In the genomic region with DNA sequence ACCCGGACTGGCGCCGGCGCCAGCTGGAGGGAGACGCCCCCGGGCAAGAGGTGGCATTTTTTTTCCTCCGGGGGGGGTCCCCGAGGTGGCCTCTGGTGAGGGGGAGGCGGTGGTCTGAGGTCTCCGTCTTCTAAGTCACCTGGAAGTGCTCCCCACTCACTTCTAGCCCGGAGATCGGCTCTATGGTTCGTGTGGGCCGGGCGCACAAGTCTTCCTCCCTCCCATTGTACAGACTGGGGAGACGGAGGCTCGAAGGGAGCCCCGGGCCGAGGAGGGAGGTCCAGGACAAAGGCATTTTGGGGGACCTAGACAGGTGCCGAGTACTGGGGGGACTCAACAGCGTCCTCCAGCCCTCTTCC, we compare ENCODE assay signal across 9 cellular contexts. TPM values are rescaled to one million over a fixed set of nuclear protein-coding genes. Genes with fewer than 3 reads are reported as not detected.
A peak's percentile ranks its signal among the peaks of the same experiment; 100 is the strongest.
DNase-seq lines count a peak whose midpoint lies in the region; ATAC-seq, FAIRE-seq and TF ChIP-seq lines count a peak whose summit lies in the region.
"Had no signal": no experiment of that assay in that cellular context is flagged by ENCODE, and none has a peak within 500 bp of the region (broad histone marks: within the 10 kb centered on the region; RNA-seq: fewer than 3 reads in every experiment).

No MANE protein-coding gene starts in this region.

- no peak for FAIRE-seq in RCC 7860 (lab: Jason Lieb, UNC)

- peak overlapping the region; percentile 60 for H3K27ac ChIP-seq in PC-3 (ENCODE audit: low read length)
- peak overlapping the region; percentile 60 for H3K27ac ChIP-seq in skeletal muscle tissue (ENCODE audit: low read depth, low read length)

- H3K36me3 ChIP-seq in HAP-1 (replicated peaks) (peaks cover 34% of the 10 kb centered on the region), PC-3 (ENCODE audit: low read depth, low read length) (no peaks in the 10 kb centered on the region), skeletal muscle tissue (ENCODE audit: control insufficient read depth in 3 of 3, insufficient read depth in 3 of 3, low read length in 3 of 3) (no peaks in the 10 kb centered on the region)

- no peaks in the 10 kb centered on the region for H3K9me2 ChIP-seq in PC-3 (replicated peaks; ENCODE audit: low read length)

- POLR2A ChIA-PET in PC-3 (lab: Charles Lee; ENCODE audit: unreplicated experiment): no interaction called here

- peak in 1 of 2 experiments; percentile 52 for DNase-seq in HAP-1 (ENCODE audit: low spot score in 2 of 2)
- DNase-seq in PC-3: peak; percentile 42
- no peak for DNase-seq in NCI-H2029 treated with DMSO at 0.1 percent for 48 hours (lab: John Stamatoyannopoulos, UW)
- DNase-seq in RCC 7860 (ENCODE audit: low spot score): no peak
- DNase-seq in SW 1271 (lab: John Stamatoyannopoulos, UW): no peak

- no peaks in the 10 kb centered on the region for H3K9me3 ChIP-seq in HAP-1
- no peaks in the 10 kb centered on the region for H3K9me3 ChIP-seq in PC-3 (ENCODE audit: low read length)
- no peaks in the 10 kb centered on the region for H3K9me3 ChIP-seq in skeletal muscle tissue (ENCODE audit: control insufficient read depth in 3 of 3, low read length in 3 of 3)

- CTCF ChIA-PET in PC-3 (lab: Charles Lee): interaction anchor here (0.5 kb wide), 1 partner anchor 9 kb away, joined by 5 read pairs; no protein-coding TSS in a partner anchor

- TF ChIP-seq CTCF in PC-3 (conservative IDR thresholded peaks at IDR 0.05; ENCODE audit: low read depth, low read length): no peak

- H3K9ac ChIP-seq in PC-3 (ENCODE audit: low read length): peak overlapping the region; percentile 84
- H3K9ac ChIP-seq in skeletal muscle tissue (ENCODE audit: low read depth in 1 of 3, low read length in 3 of 3): peak overlapping the region in 2 of 3 donors; percentile 54 to 59

- in situ Hi-C loops in HAP-1 (cut with MboI; ENCODE audit: low sequenced_read_pairs): loop anchor here (5.0 kb wide), 1 partner anchor 119 kb away; no protein-coding TSS in a partner anchor

- H3K4me3 ChIP-seq in HAP-1 (peak overlapping the region; percentile 77), PC-3 (ENCODE audit: low read length) (peak overlapping the region; percentile 93), skeletal muscle tissue (ENCODE audit: low read length in 3 of 3) (peak overlapping the region in 2 of 3 donors; percentile 66 to 78)

- BruUV-seq in PC-3 (replicated peaks; lab: Mats Ljungman, UMichigan): no TSS peak

- intact Hi-C loops in PC-3 (cut with micrococcal nuclease): loop anchor here (2.0 kb wide), 1 partner anchor 56 kb away; no protein-coding TSS in a partner anchor

- peaks cover 98% of the 10 kb centered on the region for H3K79me2 ChIP-seq in PC-3 (ENCODE audit: low read length)

- H2AFZ ChIP-seq in PC-3 (ENCODE audit: low read length): peak overlapping the region; percentile 68; the same call in 1 of the 2 replicates

- H3K4me2 ChIP-seq in PC-3 (ENCODE audit: low read length): peak overlapping the region; percentile 92

- ATAC-seq in PC-3 (0 out of 2 replicates have a peak, but pooled peaks have one; percentile 1), esophagus mucosa (peak; percentile 7), HG02588 (IDR thresholded peaks at IDR 0.05; ENCODE audit: unreplicated experiment) (no peak)

- peaks cover 41% of the 10 kb centered on the region for H3K4me1 ChIP-seq in HAP-1
- peaks cover 28% of the 10 kb centered on the region for H3K4me1 ChIP-seq in PC-3 (ENCODE audit: insufficient read depth, low read length)
- peaks cover 37 to 64% (median 53%) of the 10 kb centered on the region in 3 donors for H3K4me1 ChIP-seq in skeletal muscle tissue (ENCODE audit: control insufficient read depth in 3 of 3, insufficient read depth in 3 of 3, low read length in 3 of 3)

- H3K27me3 ChIP-seq in HAP-1 (ENCODE audit: low read depth) (no peaks in the 10 kb centered on the region), PC-3 (ENCODE audit: low read length) (no peaks in the 10 kb centered on the region), skeletal muscle tissue (ENCODE audit: control insufficient read depth in 3 of 3, insufficient read depth in 3 of 3, low read length in 3 of 3) (peaks cover 91 to 96% (median 95%) of the 10 kb centered on the region in 3 donors)

- no peaks in the 10 kb centered on the region; the same call in 1 of the 2 replicates for H4K20me1 ChIP-seq in PC-3 (ENCODE audit: low read length)

- H3F3A ChIP-seq in PC-3 (ENCODE audit: low read length, unreplicated experiment): peaks cover 2% of the 10 kb centered on the region

RNA-seq across cellular contexts. Expression of a gene that starts 4.4 kb away (rescaled TPM):
- total RNA-seq in PC-3 (2014; rRNA removed) (26.8 and 32.4 TPM in 2 replicates), esophagus mucosa (1.1 TPM), skeletal muscle tissue (0.52 TPM)

RNA-seq across cellular contexts. Expression of a gene that starts 21.9 kb away (rescaled TPM):
- not detected in 2 replicates for total RNA-seq in PC-3 (2014; rRNA removed)
- total RNA-seq in esophagus mucosa: not detected
- not detected for total RNA-seq in skeletal muscle tissue
- total RNA-seq: liver had no signal

Comparison
In these comparisons a context has a peak if more than half of its experiments do, and no peak if none do; other contexts are left out.
1. RNA of a gene that starts 4.4 kb away (total RNA-seq): 26.8 to 32.4 TPM in PC-3; 1.1 TPM in esophagus mucosa (single experiment) and 0.52 TPM in skeletal muscle tissue (single experiment); every median in the first group is over 10 times any median in the second.
2. Peak in every context shown above with its lines, with median percentiles within 50 percentile points of each other: H3K4me3 ChIP-seq.